9 cellular contexts compared by ENCODE assay signal in the genomic region with DNA sequence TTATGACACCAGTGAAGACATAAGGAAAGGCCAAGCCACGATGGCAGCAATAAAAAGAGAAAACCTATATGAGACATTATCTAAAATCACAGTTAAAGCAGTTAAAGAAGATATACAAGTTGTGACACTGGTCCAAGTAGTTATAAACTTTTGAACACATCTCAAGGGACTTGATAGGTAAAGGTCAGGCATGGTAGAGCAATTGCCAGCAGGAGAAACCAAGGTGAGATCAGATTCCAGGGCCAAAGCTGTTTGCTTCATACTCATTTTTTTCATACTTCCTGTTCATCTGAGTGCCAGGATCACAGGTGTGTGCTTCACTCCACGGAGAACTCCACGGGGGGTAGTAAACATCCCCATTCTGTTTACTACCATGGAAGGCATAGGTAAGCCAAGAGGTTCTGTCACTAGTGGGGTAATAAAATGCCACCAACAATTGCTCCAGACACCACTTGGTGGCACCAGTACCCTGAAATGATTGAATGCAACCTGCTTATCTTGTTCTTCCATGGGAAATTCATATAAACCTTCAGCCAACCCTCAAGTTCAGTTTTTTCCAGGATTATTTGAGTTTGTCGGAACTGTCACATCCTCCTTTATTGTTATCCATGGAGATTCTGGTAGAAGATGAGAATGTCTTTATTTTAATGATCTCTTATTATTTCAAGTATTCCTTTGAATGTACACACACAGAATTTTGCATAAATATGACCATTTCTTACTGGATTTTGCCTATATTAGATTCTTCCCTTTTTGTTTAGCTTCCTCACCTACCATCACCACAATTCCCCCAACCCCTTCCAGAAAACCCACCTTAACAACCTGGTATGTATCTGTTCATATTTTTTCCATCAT. TPM values are rescaled to one million over a fixed set of nuclear protein-coding genes. Genes with fewer than 3 reads are reported as not detected.
A peak's percentile ranks its signal among the peaks of the same experiment; 100 is the strongest.
DNase-seq lines count a peak whose midpoint lies in the region; ATAC-seq and TF ChIP-seq lines count a peak whose summit lies in the region.
"Had no signal": no experiment of that assay in that cellular context is flagged by ENCODE, and none has a peak within 500 bp of the region (broad histone marks: within the 10 kb centered on the region; RNA-seq: fewer than 3 reads in every experiment).

No MANE protein-coding gene starts in this region.

- peak overlapping the region; percentile 98 for H3K27ac Mint-ChIP-seq in glutamatergic neuron (ENCODE audit: unreplicated experiment)

- H3K4me1 Mint-ChIP-seq in glutamatergic neuron (ENCODE audit: low read depth, unreplicated experiment), result peaks cover 41% of the 10 kb centered on the region

- H3K4me2 ChIP-seq in Loucy (ENCODE audit: low read depth, low read length, poor library complexity, severe bottlenecking), result peak overlapping the region; percentile 43
- H3K4me2 ChIP-seq: BLaER1 treated with 17β-estradiol and CSF1 and Interleukin-3, amounts not matched to agents 10 nM and 100 nM had no signal

- peaks cover 2% of the 10 kb centered on the region for H3K36me3 Mint-ChIP-seq in glutamatergic neuron (ENCODE audit: unreplicated experiment)

- 0 out of 2 replicates have a peak overlapping the region, but pooled peaks have one; percentile 6 for H2AFZ ChIP-seq in Loucy (ENCODE audit: low read length)

- H3K36me3 ChIP-seq in Loucy (ENCODE audit: insufficient read depth, low read length), result no peaks in the 10 kb centered on the region
- H3K36me3 ChIP-seq: BLaER1 treated with 17β-estradiol and CSF1 and Interleukin-3, amounts not matched to agents 10 nM and 100 nM had no signal

- no peaks in the 10 kb centered on the region for H3K79me2 ChIP-seq in Loucy (ENCODE audit: insufficient read depth, low read length)

- H3K9ac ChIP-seq in Loucy (ENCODE audit: low read depth, low read length, poor library complexity, severe bottlenecking), result no peak overlapping the region
- H3K9ac ChIP-seq: BLaER1 treated with 17β-estradiol and CSF1 and Interleukin-3, amounts not matched to agents 10 nM and 100 nM had no signal

- H3F3A ChIP-seq in Loucy (ENCODE audit: low read depth), result peaks cover 2% of the 10 kb centered on the region; the same call in 1 of the 2 replicates

- peak; percentile 76 for ATAC-seq in SK-N-SH treated with all-trans-retinoic acid at 6 μM for 48 hours

- DNase-seq in NCI-H2227 (lab: John Stamatoyannopoulos, UW; ENCODE audit: unreplicated experiment) (peak; percentile 2), NCI-H2227 treated with DMSO at 0.1 percent for 48 hours (lab: John Stamatoyannopoulos, UW) (no peak), glutamatergic neuron (peak; percentile 31), superior temporal gyrus (ENCODE audit: extremely low spot score) (peak; percentile 71)
- DNase-seq in activated CD4-positive, alpha-beta T cell treated with anti-CD3 and anti-CD28 coated beads for 1 hour, result no peak
- no peak for DNase-seq in central memory CD4-positive, alpha-beta T cell

- H3K9me3 ChIP-seq in Loucy (ENCODE audit: insufficient read depth, low read depth, low read length), result no peaks in the 10 kb centered on the region

- H4K20me1 ChIP-seq in Loucy (ENCODE audit: insufficient read depth, low read length, poor library complexity, severe bottlenecking), result no peaks in the 10 kb centered on the region
- H4K20me1 ChIP-seq: BLaER1 treated with 17β-estradiol and CSF1 and Interleukin-3, amounts not matched to agents 10 nM and 100 nM had no signal

- no peaks in the 10 kb centered on the region for H3K9me2 ChIP-seq in Loucy (replicated peaks; ENCODE audit: low read depth, low read length)

- H3K27me3 Mint-ChIP-seq in glutamatergic neuron (ENCODE audit: unreplicated experiment), result peaks cover 12% of the 10 kb centered on the region

- no peak overlapping the region for H3K4me3 Mint-ChIP-seq in glutamatergic neuron (ENCODE audit: unreplicated experiment)

- H3K27me3 ChIP-seq in Loucy (ENCODE audit: insufficient read depth, low read length, poor library complexity, severe bottlenecking), result no peaks in the 10 kb centered on the region
- H3K27me3 ChIP-seq: BLaER1 treated with 17β-estradiol and CSF1 and Interleukin-3, amounts not matched to agents 10 nM and 100 nM had no signal

- no peak overlapping the region for H3K4me3 ChIP-seq in Loucy (ENCODE audit: low read length, poor library complexity, severe bottlenecking)
- H3K4me3 ChIP-seq: BLaER1 treated with 17β-estradiol and CSF1 and Interleukin-3, amounts not matched to agents 10 nM and 100 nM had no signal

- TF ChIP-seq CTCF in Loucy (conservative IDR thresholded peaks at IDR 0.05; ENCODE audit: low read length), result peak; percentile 92
- peak; percentile 40 for TF ChIP-seq CTCF in glutamatergic neuron (IDR thresholded peaks at IDR 0.05; ENCODE audit: partially characterized antibody, unreplicated experiment)

- H3K9me3 Mint-ChIP-seq in glutamatergic neuron (ENCODE audit: unreplicated experiment), result peaks cover 18% of the 10 kb centered on the region

- H3K4me1 ChIP-seq in Loucy (ENCODE audit: insufficient read depth, low read length, poor library complexity, severe bottlenecking), result peaks cover 38% of the 10 kb centered on the region
- H3K4me1 ChIP-seq: BLaER1 treated with 17β-estradiol and CSF1 and Interleukin-3, amounts not matched to agents 10 nM and 100 nM had no signal

TF ChIP-seq in SK-N-SH treated with all-trans-retinoic acid at 6 μM for 48 hours, 23 proteins besides CTCF, POLR2A, EP300 and RAD21 (continues in another document):
- TF ChIP-seq, protein P1, sequence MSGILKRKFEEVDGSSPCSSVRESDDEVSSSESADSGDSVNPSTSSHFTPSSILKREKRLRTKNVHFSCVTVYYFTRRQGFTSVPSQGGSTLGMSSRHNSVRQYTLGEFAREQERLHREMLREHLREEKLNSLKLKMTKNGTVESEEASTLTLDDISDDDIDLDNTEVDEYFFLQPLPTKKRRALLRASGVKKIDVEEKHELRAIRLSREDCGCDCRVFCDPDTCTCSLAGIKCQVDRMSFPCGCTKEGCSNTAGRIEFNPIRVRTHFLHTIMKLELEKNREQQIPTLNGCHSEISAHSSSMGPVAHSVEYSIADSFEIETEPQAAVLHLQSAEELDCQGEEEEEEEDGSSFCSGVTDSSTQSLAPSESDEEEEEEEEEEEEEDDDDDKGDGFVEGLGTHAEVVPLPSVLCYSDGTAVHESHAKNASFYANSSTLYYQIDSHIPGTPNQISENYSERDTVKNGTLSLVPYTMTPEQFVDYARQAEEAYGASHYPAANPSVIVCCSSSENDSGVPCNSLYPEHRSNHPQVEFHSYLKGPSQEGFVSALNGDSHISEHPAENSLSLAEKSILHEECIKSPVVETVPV (CRISPR knock-in tag; IDR thresholded peaks at IDR 0.05), result no peak
- TF ChIP-seq ZNF8 (CRISPR knock-in tag; IDR thresholded peaks at IDR 0.05) (no peak), ZFP30 (CRISPR knock-in tag; IDR thresholded peaks at IDR 0.05) (no peak), TOX (CRISPR knock-in tag; IDR thresholded peaks at IDR 0.05; ENCODE audit: borderline replicate concordance) (no peak), ESRRG (CRISPR knock-in tag; IDR thresholded peaks at IDR 0.05) (no peak), CSDC2 (CRISPR knock-in tag; IDR thresholded peaks at IDR 0.05) (no peak), SNAI2 (CRISPR knock-in tag; IDR thresholded peaks at IDR 0.05) (no peak), ZNF70 (CRISPR knock-in tag; IDR thresholded peaks at IDR 0.05) (no peak), ISL1 (CRISPR knock-in tag; IDR thresholded peaks at IDR 0.05) (no peak), ARNTL (CRISPR knock-in tag; IDR thresholded peaks at IDR 0.05; ENCODE audit: borderline replicate concordance, low read depth) (no peak)
- TF ChIP-seq, protein P2, sequence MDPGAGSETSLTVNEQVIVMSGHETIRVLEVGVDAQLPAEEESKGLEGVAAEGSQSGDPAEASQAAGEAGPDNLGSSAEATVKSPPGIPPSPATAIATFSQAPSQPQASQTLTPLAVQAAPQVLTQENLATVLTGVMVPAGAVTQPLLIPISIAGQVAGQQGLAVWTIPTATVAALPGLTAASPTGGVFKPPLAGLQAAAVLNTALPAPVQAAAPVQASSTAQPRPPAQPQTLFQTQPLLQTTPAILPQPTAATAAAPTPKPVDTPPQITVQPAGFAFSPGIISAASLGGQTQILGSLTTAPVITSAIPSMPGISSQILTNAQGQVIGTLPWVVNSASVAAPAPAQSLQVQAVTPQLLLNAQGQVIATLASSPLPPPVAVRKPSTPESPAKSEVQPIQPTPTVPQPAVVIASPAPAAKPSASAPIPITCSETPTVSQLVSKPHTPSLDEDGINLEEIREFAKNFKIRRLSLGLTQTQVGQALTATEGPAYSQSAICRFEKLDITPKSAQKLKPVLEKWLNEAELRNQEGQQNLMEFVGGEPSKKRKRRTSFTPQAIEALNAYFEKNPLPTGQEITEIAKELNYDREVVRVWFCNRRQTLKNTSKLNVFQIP (CRISPR knock-in tag; IDR thresholded peaks at IDR 0.05; ENCODE audit: borderline replicate concordance, low read depth), result no peak
- TF ChIP-seq, protein P3, sequence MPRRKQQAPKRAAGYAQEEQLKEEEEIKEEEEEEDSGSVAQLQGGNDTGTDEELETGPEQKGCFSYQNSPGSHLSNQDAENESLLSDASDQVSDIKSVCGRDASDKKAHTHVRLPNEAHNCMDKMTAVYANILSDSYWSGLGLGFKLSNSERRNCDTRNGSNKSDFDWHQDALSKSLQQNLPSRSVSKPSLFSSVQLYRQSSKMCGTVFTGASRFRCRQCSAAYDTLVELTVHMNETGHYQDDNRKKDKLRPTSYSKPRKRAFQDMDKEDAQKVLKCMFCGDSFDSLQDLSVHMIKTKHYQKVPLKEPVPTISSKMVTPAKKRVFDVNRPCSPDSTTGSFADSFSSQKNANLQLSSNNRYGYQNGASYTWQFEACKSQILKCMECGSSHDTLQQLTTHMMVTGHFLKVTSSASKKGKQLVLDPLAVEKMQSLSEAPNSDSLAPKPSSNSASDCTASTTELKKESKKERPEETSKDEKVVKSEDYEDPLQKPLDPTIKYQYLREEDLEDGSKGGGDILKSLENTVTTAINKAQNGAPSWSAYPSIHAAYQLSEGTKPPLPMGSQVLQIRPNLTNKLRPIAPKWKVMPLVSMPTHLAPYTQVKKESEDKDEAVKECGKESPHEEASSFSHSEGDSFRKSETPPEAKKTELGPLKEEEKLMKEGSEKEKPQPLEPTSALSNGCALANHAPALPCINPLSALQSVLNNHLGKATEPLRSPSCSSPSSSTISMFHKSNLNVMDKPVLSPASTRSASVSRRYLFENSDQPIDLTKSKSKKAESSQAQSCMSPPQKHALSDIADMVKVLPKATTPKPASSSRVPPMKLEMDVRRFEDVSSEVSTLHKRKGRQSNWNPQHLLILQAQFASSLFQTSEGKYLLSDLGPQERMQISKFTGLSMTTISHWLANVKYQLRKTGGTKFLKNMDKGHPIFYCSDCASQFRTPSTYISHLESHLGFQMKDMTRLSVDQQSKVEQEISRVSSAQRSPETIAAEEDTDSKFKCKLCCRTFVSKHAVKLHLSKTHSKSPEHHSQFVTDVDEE (CRISPR knock-in tag; IDR thresholded peaks at IDR 0.05), result no peak

RNA-seq across cellular contexts. Expression of a gene that starts 59.2 kb away (rescaled TPM):
- total RNA-seq in glutamatergic neuron (ENCODE audit: unreplicated experiment), result 1.6 TPM

Comparison
In these comparisons a context has a peak if more than half of its experiments do, and no peak if none do; other contexts are left out.
1. DNase-seq: peak in NCI-H2227 (single experiment), glutamatergic neuron (single experiment) and superior temporal gyrus (single experiment); none in NCI-H2227 treated with DMSO at 0.1 percent for 48 hours (single experiment), activated CD4-positive, alpha-beta T cell treated with anti-CD3 and anti-CD28 coated beads for 1 hour (single experiment) and central memory CD4-positive, alpha-beta T cell (single experiment).